11 cellular contexts compared by ENCODE assay signal in genomic region chr2:58107803-58108710, GRCh38.
DNase-seq lines count a peak whose midpoint lies in the region; ATAC-seq and TF ChIP-seq lines count a peak whose summit lies in the region.
"Had no signal": no experiment of that assay in that cellular context is flagged by ENCODE, and none has a peak within 500 bp of the region (broad histone marks: within the 10 kb centered on the region; RNA-seq: fewer than 3 reads in every experiment).

No MANE protein-coding gene starts in this region.

- no peak for TF ChIP-seq EP300 in SK-N-SH (IDR thresholded peaks at IDR 0.05; ENCODE audit: borderline replicate concordance in 1 of 2, low read depth in 1 of 2, low read length in 1 of 2)

- peak; percentile 69 to 75 for ATAC-seq in activated T-cell treated with anti-CD3 and anti-CD28 coated beads, Interleukin-2, amount 50 U/mL, for 4 hours
- no peak for ATAC-seq in HG02870 (IDR thresholded peaks at IDR 0.05; ENCODE audit: unreplicated experiment)

- TF ChIP-seq CTCF in SK-N-SH (IDR thresholded peaks at IDR 0.05) (no peak), fibroblast of villous mesenchyme (IDR thresholded peaks at IDR 0.05; ENCODE audit: insufficient read depth, low read depth, low read length) (no peak), ascending aorta (IDR thresholded peaks at IDR 0.05) (no peak)

- H3K9ac ChIP-seq in SK-N-SH = no peak overlapping the region
- H3K9ac ChIP-seq: BLaER1 had no signal

- no peaks in the 10 kb centered on the region for H3K27me3 ChIP-seq in SK-N-SH (ENCODE audit: insufficient read depth)
- no peaks in the 10 kb centered on the region for H3K27me3 ChIP-seq in ascending aorta
- H3K27me3 ChIP-seq: BLaER1 had no signal

- intact Hi-C loops in ascending aorta (cut with DNase I) = no loop called here

- peak overlapping the region; percentile 46 for H3K4me2 ChIP-seq in SK-N-SH
- H3K4me2 ChIP-seq: BLaER1 had no signal

- DNase-seq in activated T-cell treated with anti-CD3 and anti-CD28 coated beads, Interleukin-2, amount 50 U/mL, for 4 hours = no peak
- DNase-seq in activated T-cell treated with anti-CD3 and anti-CD28 coated beads, Interleukin-2, amount 50 U/mL, for 1 hour = no peak
- DNase-seq in SK-N-SH (no peak), fibroblast of villous mesenchyme (ENCODE audit: low read depth) (peak; percentile 84), stromal cell of bone marrow (ENCODE audit: low read depth) (peak; percentile 92), NCI-H128 (lab: John Stamatoyannopoulos, UW; ENCODE audit: unreplicated experiment) (no peak), ascending aorta (ENCODE audit: low spot score in 2 of 2) (no peak)
- DNase-seq: GOT3, NCI-H510A treated with DMSO at 0.1 percent for 48 hours had no signal

- H3K4me1 Mint-ChIP-seq in activated T-cell treated with anti-CD3 and anti-CD28 coated beads, Interleukin-2, amount 50 U/mL, for 4 hours (ENCODE audit: low read depth) = peaks cover 13% of the 10 kb centered on the region

- POLR2A ChIA-PET in SK-N-SH (lab: Yijun Ruan, JAX) = no interaction called here

- H2AFZ ChIP-seq in SK-N-SH (ENCODE audit: low read depth) = peak overlapping the region; percentile 81

- H3K4me3 ChIP-seq in SK-N-SH (ENCODE audit: low read depth in 2 of 2, low read length in 1 of 2) (no peak overlapping the region), fibroblast of villous mesenchyme (ENCODE audit: low read depth, low read length) (peak overlapping the region; percentile 21), ascending aorta (no peak overlapping the region)
- H3K4me3 ChIP-seq: BLaER1 had no signal

- no peaks in the 10 kb centered on the region for H3K4me1 ChIP-seq in SK-N-SH (ENCODE audit: control insufficient read depth in 1 of 2, insufficient read depth in 2 of 2, low read depth in 1 of 2, low read length in 1 of 2)
- no peaks in the 10 kb centered on the region for H3K4me1 ChIP-seq in ascending aorta
- H3K4me1 ChIP-seq: BLaER1 had no signal

- TF ChIP-seq RAD21 in SK-N-SH (IDR thresholded peaks at IDR 0.05; ENCODE audit: low read length) = no peak

- H3K27me3 Mint-ChIP-seq in activated T-cell treated with anti-CD3 and anti-CD28 coated beads, Interleukin-2, amount 50 U/mL, for 4 hours (ENCODE audit: low read depth) = no peaks in the 10 kb centered on the region

- H3K9me3 ChIP-seq in SK-N-SH (no peaks in the 10 kb centered on the region), ascending aorta (no peaks in the 10 kb centered on the region)
- H3K9me3 ChIP-seq: BLaER1 had no signal

- H3K36me3 ChIP-seq in SK-N-SH (replicated peaks in 1 of 2; ENCODE audit: control insufficient read depth in 1 of 2, insufficient read depth in 2 of 2, low read length in 1 of 2) (no peaks in the 10 kb centered on the region), ascending aorta (no peaks in the 10 kb centered on the region)

- no peak overlapping the region for H3K4me3 Mint-ChIP-seq in activated T-cell treated with anti-CD3 and anti-CD28 coated beads, Interleukin-2, amount 50 U/mL, for 4 hours

- H3F3A ChIP-seq in SK-N-SH (replicated peaks; ENCODE audit: insufficient read depth) = peaks cover 10% of the 10 kb centered on the region

- H3K9me2 ChIP-seq in SK-N-SH = no peaks in the 10 kb centered on the region

- H4K20me1 ChIP-seq in SK-N-SH (ENCODE audit: insufficient read depth) = no peaks in the 10 kb centered on the region
- H4K20me1 ChIP-seq: BLaER1 had no signal

- H3K79me2 ChIP-seq in SK-N-SH (ENCODE audit: insufficient read depth) = no peaks in the 10 kb centered on the region

- 59% methylated on average over 10 of the region's 10 CpGs for WGBS in SK-N-SH (ENCODE audit: low lambda C conversion rate)

- H3K27ac ChIP-seq in SK-N-SH (ENCODE audit: low read depth in 2 of 2, low read length in 1 of 2) (peak overlapping the region in 1 of 2 experiments; percentile 53; a peak in 2 of 4 replicates), ascending aorta (no peak overlapping the region)
- H3K27ac ChIP-seq: BLaER1 had no signal

- no peaks in the 10 kb centered on the region for H3K9me3 Mint-ChIP-seq in activated T-cell treated with anti-CD3 and anti-CD28 coated beads, Interleukin-2, amount 50 U/mL, for 4 hours

- CTCF ChIA-PET in SK-N-SH (lab: Yijun Ruan, JAX) = no interaction called here

- peaks cover 29% of the 10 kb centered on the region for H3K36me3 Mint-ChIP-seq in activated T-cell treated with anti-CD3 and anti-CD28 coated beads, Interleukin-2, amount 50 U/mL, for 4 hours (ENCODE audit: insufficient read depth)

TF ChIP-seq in SK-N-SH, 30 proteins besides CTCF, POLR2A, EP300 and RAD21:
- peak; percentile 26; the same call in 1 of the 2 replicates for TF ChIP-seq FOSL2 (IDR thresholded peaks at IDR 0.05; ENCODE audit: borderline replicate concordance, low read depth)
- no peak for TF ChIP-seq EZH2phosphoT487 (IDR thresholded peaks at IDR 0.05; ENCODE audit: borderline replicate concordance, low read depth)
- TF ChIP-seq PBX3 (IDR thresholded peaks at IDR 0.05) = no peak
- no peak for TF ChIP-seq YY1 (IDR thresholded peaks at IDR 0.05; ENCODE audit: low read depth)
- no peak for TF ChIP-seq MEF2A (IDR thresholded peaks at IDR 0.05; ENCODE audit: borderline replicate concordance, low read depth)
- TF ChIP-seq ZBTB33 (IDR thresholded peaks at IDR 0.05; ENCODE audit: borderline replicate concordance, low read depth) = no peak

Comparison
In these comparisons a context has a peak if more than half of its experiments do, and no peak if none do; other contexts are left out.
1. DNase-seq: peak in fibroblast of villous mesenchyme (single experiment) and stromal cell of bone marrow (single experiment); none in activated T-cell treated with anti-CD3 and anti-CD28 coated beads, Interleukin-2, amount 50 U/mL, for 4 hours (single experiment), activated T-cell treated with anti-CD3 and anti-CD28 coated beads, Interleukin-2, amount 50 U/mL, for 1 hour (single experiment), SK-N-SH (single experiment), NCI-H128 (single experiment) and ascending aorta (0 of 2).